16 cellular contexts compared by ENCODE assay signal in the genomic region with DNA sequence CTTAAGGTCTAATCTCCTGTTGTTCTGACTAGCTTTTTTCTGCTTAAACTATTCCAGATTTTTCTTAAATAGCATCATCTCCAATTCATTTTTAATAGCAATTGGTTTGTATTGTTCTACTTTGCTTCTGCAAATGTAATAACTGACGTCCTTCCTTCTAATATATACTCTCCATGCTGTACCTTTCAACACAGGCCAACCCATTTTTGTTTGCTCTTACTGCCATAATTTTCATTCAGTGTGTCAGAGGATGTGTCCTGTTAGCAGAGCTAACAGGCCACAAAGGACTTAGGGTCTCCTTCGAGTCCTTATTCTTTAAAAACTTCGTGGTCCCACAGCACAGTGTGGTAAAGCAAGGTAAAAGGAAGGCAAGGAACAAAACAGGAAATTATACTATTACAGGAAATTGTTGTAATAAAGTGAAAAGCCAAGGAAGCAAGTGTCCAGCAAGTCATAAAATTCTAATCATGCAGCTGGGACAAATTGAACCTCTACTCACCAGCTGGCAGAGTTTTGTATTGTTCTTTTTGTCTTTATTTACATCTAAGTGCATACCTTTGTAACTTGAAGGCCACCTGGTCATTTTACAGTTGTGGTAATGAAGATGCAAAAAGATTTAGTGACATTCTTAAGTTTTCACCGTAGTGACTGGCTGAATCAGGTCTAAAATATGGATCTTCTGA.
"Had no signal": no experiment of that assay in that cellular context is flagged by ENCODE, and none has a peak within 500 bp of the region (broad histone marks: within the 10 kb centered on the region; RNA-seq: fewer than 3 reads in every experiment).

No MANE protein-coding gene starts in this region.

- H3K27me3 Mint-ChIP-seq: stimulated activated naive CD8-positive, alpha-beta T cell treated with anti-CD3 and anti-CD28 coated beads, Interleukin-15, amount 100 ng/mL, for 72 hours; type B pancreatic cell had no signal

- H3K36me3 Mint-ChIP-seq: activated naive CD4-positive, alpha-beta T cell treated with anti-CD3 and anti-CD28 coated beads, Interleukin-2, amount 50 U/mL, for 72 hours; type B pancreatic cell had no signal

- H3K4me3 Mint-ChIP-seq: nephron progenitor cell; stimulated activated naive CD8-positive, alpha-beta T cell treated with anti-CD3 and anti-CD28 coated beads, Interleukin-15, amount 100 ng/mL, for 72 hours; type B pancreatic cell had no signal

- ATAC-seq: activated naive CD4-positive, alpha-beta T cell treated with anti-CD3 and anti-CD28 coated beads, Interleukin-2, amount 50 U/mL, for 72 hours; psoas muscle; right cardiac atrium; stimulated activated naive CD8-positive, alpha-beta T cell treated with anti-CD3 and anti-CD28 coated beads, Interleukin-15, amount 100 ng/mL, for 72 hours had no signal

- H3K9me3 Mint-ChIP-seq: activated naive CD4-positive, alpha-beta T cell treated with anti-CD3 and anti-CD28 coated beads, Interleukin-2, amount 50 U/mL, for 72 hours; nephron progenitor cell; stimulated activated naive CD8-positive, alpha-beta T cell treated with anti-CD3 and anti-CD28 coated beads, Interleukin-15, amount 100 ng/mL, for 72 hours; type B pancreatic cell had no signal

- H3K36me3 ChIP-seq: adrenal gland, breast epithelium, ovary had no signal

- H3K27ac Mint-ChIP-seq: activated naive CD4-positive, alpha-beta T cell treated with anti-CD3 and anti-CD28 coated beads, Interleukin-2, amount 50 U/mL, for 72 hours; nephron progenitor cell; stimulated activated naive CD8-positive, alpha-beta T cell treated with anti-CD3 and anti-CD28 coated beads, Interleukin-15, amount 100 ng/mL, for 72 hours; type B pancreatic cell had no signal

- H3K4me3 ChIP-seq: adrenal gland, breast epithelium, lung, ovary, psoas muscle had no signal

- DNase-seq: activated CD4-positive, alpha-beta T cell treated with anti-CD3 and anti-CD28 coated beads, Interleukin-2, amount 50 U/mL, for 4 hours; activated gamma-delta T cell; adrenal gland; cerebellar nuclear complex; effector CD8-positive, alpha-beta T cell; islet precursor cell; nephron progenitor cell; ovary; psoas muscle; right cardiac atrium; stimulated activated CD4-positive, alpha-beta T cell treated with anti-CD3 and anti-CD28 coated beads, Interleukin-4, amount 100 ng/mL, for 1 hour; stimulated activated naive CD8-positive, alpha-beta T cell treated with anti-CD3 and anti-CD28 coated beads, Interleukin-15, amount 100 ng/mL, for 72 hours had no signal

- H3K4me1 Mint-ChIP-seq: stimulated activated naive CD8-positive, alpha-beta T cell treated with anti-CD3 and anti-CD28 coated beads, Interleukin-15, amount 100 ng/mL, for 72 hours had no signal

- H3K4me1 ChIP-seq: adrenal gland, breast epithelium, psoas muscle had no signal

- H3K27ac ChIP-seq: adrenal gland, breast epithelium, ovary, psoas muscle had no signal

- H3K27me3 ChIP-seq: adrenal gland, breast epithelium, ovary had no signal

- H3K9me3 ChIP-seq: adrenal gland, breast epithelium, ovary, psoas muscle had no signal
